ENCODE assay signal across 1 cellular context in genomic region chr7:110569486-110569885, GRCh38.
TF ChIP-seq lines count a peak whose summit lies in the region.

No MANE protein-coding gene starts in this region.

TF ChIP-seq in H1, 55 proteins besides CTCF, POLR2A, EP300 and RAD21 (continued from another document):
- TF ChIP-seq BCL11A (IDR thresholded peaks at IDR 0.05; ENCODE audit: low read depth in 2 of 2, low read length in 2 of 2) (no peak), POU5F1 (IDR thresholded peaks at IDR 0.05; ENCODE audit: low read depth, low read length) (no peak), NRF1 (IDR thresholded peaks at IDR 0.05; ENCODE audit: low read depth, low read length) (no peak), TAF7 (optimal IDR thresholded peaks at IDR 0.05; ENCODE audit: borderline replicate concordance, low read depth, low read length) (no peak), ASH2L (IDR thresholded peaks at IDR 0.05; ENCODE audit: low read length) (no peak), TEAD4 (IDR thresholded peaks at IDR 0.05; ENCODE audit: low read depth, low read length) (no peak), KDM1A (IDR thresholded peaks at IDR 0.05; ENCODE audit: borderline replicate concordance, low read length) (no peak), ZNF274 (IDR thresholded peaks at IDR 0.05; ENCODE audit: borderline replicate concordance, extremely low read depth, low read length) (no peak), USF2 (IDR thresholded peaks at IDR 0.05; ENCODE audit: low read length) (no peak)
